In genomic region chr3:9903238-9903624, GRCh38 we compare ENCODE assay signal across 9 cellular contexts. TPM values are rescaled to one million over a fixed set of nuclear protein-coding genes. Genes with fewer than 3 reads are reported as not detected.
DNase-seq lines count a peak whose midpoint lies in the region; ATAC-seq and TF ChIP-seq lines count a peak whose summit lies in the region.
"Had no signal": no experiment of that assay in that cellular context is flagged by ENCODE, and none has a peak within 500 bp of the region (broad histone marks: within the 10 kb centered on the region; RNA-seq: fewer than 3 reads in every experiment).

No MANE protein-coding gene starts in this region.

- H3K27ac ChIP-seq in upper lobe of left lung = peak overlapping the region; percentile 47 to 80 (median 71)

- peak overlapping the region in 3 of 4 donors; percentile 37 to 55 (median 48) for H3K4me3 ChIP-seq in upper lobe of left lung

- peak; percentile 34 for DNase-seq in activated naive CD4-positive, alpha-beta T cell treated with anti-CD3 and anti-CD28 coated beads for 36 hours
- no peak for DNase-seq in activated naive CD4-positive, alpha-beta T cell (lab: John Stamatoyannopoulos, UW)
- DNase-seq in activated naive CD8-positive, alpha-beta T cell treated with anti-CD3 and anti-CD28 coated beads, Interleukin-2, amount 50 U/mL, for 24 hours = peak; percentile 36
- DNase-seq in kidney tubule cell (ENCODE audit: low spot score) = peak; percentile 51
- DNase-seq in upper lobe of left lung = no peak
- DNase-seq: effector CD4-positive, alpha-beta T cell had no signal

- H3K36me3 Mint-ChIP-seq in activated naive CD4-positive, alpha-beta T cell treated with anti-CD3 and anti-CD28 coated beads for 36 hours (ENCODE audit: low read depth) = no peaks in the 10 kb centered on the region
- H3K36me3 Mint-ChIP-seq in activated naive CD8-positive, alpha-beta T cell treated with anti-CD3 and anti-CD28 coated beads, Interleukin-2, amount 50 U/mL, for 24 hours (ENCODE audit: low read depth) = no peaks in the 10 kb centered on the region

- peaks cover 0 to 5% (median 0%) of the 10 kb centered on the region in 4 donors for H3K36me3 ChIP-seq in upper lobe of left lung

- CTCF ChIA-PET in activated naive CD4-positive, alpha-beta T cell treated with anti-CD3 and anti-CD28 coated beads for 36 hours (lab: Charles Lee) = interaction anchor here (1.0 to 1.6 kb wide), 4 partner anchors 10 to 30 kb away, joined by 3 to 9 read pairs (median 4); partner anchors contain the start of genes CRELD1 and JAGN1

- no peak for TF ChIP-seq EP300 in upper lobe of left lung (IDR thresholded peaks at IDR 0.05)

- TF ChIP-seq CTCF in upper lobe of left lung (IDR thresholded peaks at IDR 0.05) = no peak

- intact Hi-C loops in activated naive CD4-positive, alpha-beta T cell treated with anti-CD3 and anti-CD28 coated beads for 36 hours (cut with micrococcal nuclease) = loop anchor here (2.0 kb wide), 1 partner anchor 58 kb away; the partner anchor contains the start of gene RPUSD3

- H3K4me3 Mint-ChIP-seq in activated naive CD4-positive, alpha-beta T cell treated with anti-CD3 and anti-CD28 coated beads for 36 hours = no peak overlapping the region
- peak overlapping the region; percentile 65 for H3K4me3 Mint-ChIP-seq in activated naive CD8-positive, alpha-beta T cell treated with anti-CD3 and anti-CD28 coated beads, Interleukin-2, amount 50 U/mL, for 24 hours

- no peak for TF ChIP-seq POLR2A in upper lobe of left lung (IDR thresholded peaks at IDR 0.05)

- no peak overlapping the region for H3K27ac Mint-ChIP-seq in activated naive CD4-positive, alpha-beta T cell treated with anti-CD3 and anti-CD28 coated beads for 36 hours
- peak overlapping the region; percentile 67 for H3K27ac Mint-ChIP-seq in activated naive CD8-positive, alpha-beta T cell treated with anti-CD3 and anti-CD28 coated beads, Interleukin-2, amount 50 U/mL, for 24 hours

- peaks cover 3 to 30% (median 19%) of the 10 kb centered on the region in 4 donors for H3K4me1 ChIP-seq in upper lobe of left lung

- H3K27me3 ChIP-seq in upper lobe of left lung = no peaks in the 10 kb centered on the region

- ATAC-seq in activated naive CD8-positive, alpha-beta T cell treated with anti-CD3 and anti-CD28 coated beads, Interleukin-2, amount 50 U/mL, for 24 hours = no peak
- ATAC-seq in upper lobe of left lung (ENCODE audit: low FRiP score in 2 of 2) (no peak), HG02970 (IDR thresholded peaks at IDR 0.05; ENCODE audit: low FRiP score, unreplicated experiment) (no peak), HG03442 (IDR thresholded peaks at IDR 0.05; ENCODE audit: unreplicated experiment) (no peak), GM21423 (IDR thresholded peaks at IDR 0.05; ENCODE audit: unreplicated experiment) (no peak)

- no peaks in the 10 kb centered on the region for H3K9me3 ChIP-seq in upper lobe of left lung

- peaks cover 35% of the 10 kb centered on the region for H3K4me1 Mint-ChIP-seq in activated naive CD4-positive, alpha-beta T cell treated with anti-CD3 and anti-CD28 coated beads for 36 hours (ENCODE audit: low read depth)
- peaks cover 36% of the 10 kb centered on the region for H3K4me1 Mint-ChIP-seq in activated naive CD8-positive, alpha-beta T cell treated with anti-CD3 and anti-CD28 coated beads, Interleukin-2, amount 50 U/mL, for 24 hours

- no peaks in the 10 kb centered on the region for H3K27me3 Mint-ChIP-seq in activated naive CD4-positive, alpha-beta T cell treated with anti-CD3 and anti-CD28 coated beads for 36 hours (ENCODE audit: low read depth)
- H3K27me3 Mint-ChIP-seq in activated naive CD8-positive, alpha-beta T cell treated with anti-CD3 and anti-CD28 coated beads, Interleukin-2, amount 50 U/mL, for 24 hours = no peaks in the 10 kb centered on the region

- H3K9me3 Mint-ChIP-seq in activated naive CD4-positive, alpha-beta T cell treated with anti-CD3 and anti-CD28 coated beads for 36 hours = no peaks in the 10 kb centered on the region
- no peaks in the 10 kb centered on the region for H3K9me3 Mint-ChIP-seq in activated naive CD8-positive, alpha-beta T cell treated with anti-CD3 and anti-CD28 coated beads, Interleukin-2, amount 50 U/mL, for 24 hours

- 20 to 27% methylated on average over 4 of the region's 4 CpGs for WGBS in upper lobe of left lung, 2 donors

RNA-seq across cellular contexts. Expression of gene IL17RE, which starts 0.6 kb away (rescaled TPM):
- total RNA-seq in activated naive CD4-positive, alpha-beta T cell treated with anti-CD3 and anti-CD28 coated beads for 36 hours = under 1 TPM; 0.24 to 0.25 TPM
- 10 to 100 TPM; 16.1 to 44.8 (median 27.0) TPM for total RNA-seq in upper lobe of left lung

RNA-seq across cellular contexts. Expression of gene JAGN1, which starts 12.8 kb away (rescaled TPM):
- total RNA-seq in activated naive CD4-positive, alpha-beta T cell treated with anti-CD3 and anti-CD28 coated beads for 36 hours = 10 to 100 TPM; 11.7 to 13.6 TPM
- total RNA-seq in upper lobe of left lung = 10 to 100 TPM in 4 of 6 donors, 1 to 10 TPM in 2; 4.2 to 33.3 (median 24.2) TPM

RNA-seq across cellular contexts. Expression of gene IL17RC, which starts 13.7 kb away (rescaled TPM):
- total RNA-seq in activated naive CD4-positive, alpha-beta T cell treated with anti-CD3 and anti-CD28 coated beads for 36 hours = under 1 TPM; 0.21 to 0.44 TPM
- 10 to 100 TPM; 26.3 to 83.8 (median 32.9) TPM for total RNA-seq in upper lobe of left lung

RNA-seq across cellular contexts. Expression of gene CIDEC, which starts 23.2 kb away (rescaled TPM):
- not detected for total RNA-seq in activated naive CD4-positive, alpha-beta T cell treated with anti-CD3 and anti-CD28 coated beads for 36 hours
- not detected for total RNA-seq in upper lobe of left lung

RNA-seq across cellular contexts. Expression of gene CRELD1, which starts 30.4 kb away (rescaled TPM):
- total RNA-seq in activated naive CD4-positive, alpha-beta T cell treated with anti-CD3 and anti-CD28 coated beads for 36 hours = 10 to 100 TPM; 15.7 to 19.9 TPM
- total RNA-seq in upper lobe of left lung = 10 to 100 TPM; 31.7 to 72.3 (median 44.0) TPM

Comparison
In these comparisons a context has a peak if more than half of its experiments do, and no peak if none do; other contexts are left out.
1. DNase-seq: peak in activated naive CD4-positive, alpha-beta T cell treated with anti-CD3 and anti-CD28 coated beads for 36 hours (single experiment), activated naive CD8-positive, alpha-beta T cell treated with anti-CD3 and anti-CD28 coated beads, Interleukin-2, amount 50 U/mL, for 24 hours (single experiment) and kidney tubule cell (single experiment); none in activated naive CD4-positive, alpha-beta T cell (0 of 4) and upper lobe of left lung (0 of 2).
2. RNA of gene IL17RE, which starts 0.6 kb away (total RNA-seq): 16.1 to 44.8 TPM in upper lobe of left lung; 0.24 to 0.25 TPM in activated naive CD4-positive, alpha-beta T cell treated with anti-CD3 and anti-CD28 coated beads for 36 hours; every median in the first group is over 10 times any median in the second.
3. RNA of gene IL17RC, which starts 13.7 kb away (total RNA-seq): 26.3 to 83.8 TPM in upper lobe of left lung; 0.21 to 0.44 TPM in activated naive CD4-positive, alpha-beta T cell treated with anti-CD3 and anti-CD28 coated beads for 36 hours; every median in the first group is over 10 times any median in the second.